2 cellular contexts compared by ENCODE assay signal in genomic region chr9:21976334-21976875, GRCh38.
A peak's percentile ranks its signal among the peaks of the same experiment; 100 is the strongest.
TF ChIP-seq lines count a peak whose summit lies in the region.

No MANE protein-coding gene starts in this region.

TF ChIP-seq in HCT116, 20 proteins besides CTCF, POLR2A, EP300 and RAD21:
- TF ChIP-seq SP1 (IDR thresholded peaks at IDR 0.05; ENCODE audit: low read depth) = no peak
- no peak for TF ChIP-seq EZH2phosphoT487 (IDR thresholded peaks at IDR 0.05; ENCODE audit: borderline replicate concordance)
- no peak for TF ChIP-seq CBX3 (IDR thresholded peaks at IDR 0.05; ENCODE audit: low read depth)
- TF ChIP-seq SRF (IDR thresholded peaks at IDR 0.05; ENCODE audit: low read depth) = no peak
- no peak for TF ChIP-seq ZFX (IDR thresholded peaks at IDR 0.05)
- no peak for TF ChIP-seq FOSL1 (IDR thresholded peaks at IDR 0.05; ENCODE audit: low read depth)

TF ChIP-seq in endothelial cell of umbilical vein, 7 proteins besides CTCF, POLR2A, EP300 and RAD21:
- TF ChIP-seq EZH2 (IDR thresholded peaks at IDR 0.05; ENCODE audit: borderline replicate concordance, low read depth, low read length, severe bottlenecking) (peak; percentile 0), GATA2 (IDR thresholded peaks at IDR 0.05; ENCODE audit: insufficient read depth, insufficient read length, low read depth, low read length) (no peak)
TF ChIP-seq in endothelial cell of umbilical vein: peak in this region for 1.
